36 cellular contexts compared by ENCODE assay signal in genomic region chr6:51060262-51060762, GRCh38.
"Had no signal": no experiment of that assay in that cellular context is flagged by ENCODE, and none has a peak within 500 bp of the region (broad histone marks: within the 10 kb centered on the region; RNA-seq: fewer than 3 reads in every experiment).

No MANE protein-coding gene starts in this region.

- H3K9me3 Mint-ChIP-seq: activated B cell treated with CpG ODN at 0.5 μM for 24 hours; activated CD4-positive, alpha-beta T cell treated with anti-CD3 and anti-CD28 coated beads, Interleukin-2, amount 10 ng/mL, durations not matched to agents 24 days and 14 days; activated CD8-positive, alpha-beta T cell treated with anti-CD3 and anti-CD28 coated beads for 36 hours had no signal

- H3K36me3 ChIP-seq: adrenal gland, cardiac muscle cell had no signal

- H3K9me3 ChIP-seq: adrenal gland had no signal

- H3K27me3 ChIP-seq: adrenal gland, cardiac muscle cell had no signal

- H3K27me3 Mint-ChIP-seq: activated CD4-positive, alpha-beta memory T cell treated with anti-CD3 and anti-CD28 coated beads for 36 hours; activated CD4-positive, alpha-beta T cell treated with anti-CD3 and anti-CD28 coated beads, Interleukin-2, amount 10 ng/mL, durations not matched to agents 24 days and 14 days; activated CD8-positive, alpha-beta T cell treated with anti-CD3 and anti-CD28 coated beads for 36 hours; activated naive CD8-positive, alpha-beta T cell treated with anti-CD3 and anti-CD28 coated beads for 36 hours; activated T-helper 17 cell treated with anti-CD3 and anti-CD28 coated beads, Interleukin-2, amount 50 U/mL, for 72 hours; central memory CD8-positive, alpha-beta T cell had no signal

- H3K27ac Mint-ChIP-seq: activated B cell treated with CpG ODN at 0.5 μM for 24 hours; activated CD4-positive, alpha-beta memory T cell treated with anti-CD3 and anti-CD28 coated beads for 36 hours; activated CD4-positive, alpha-beta T cell treated with anti-CD3 and anti-CD28 coated beads, Interleukin-2, amount 10 ng/mL, durations not matched to agents 24 days and 14 days; activated CD8-positive, alpha-beta T cell treated with anti-CD3 and anti-CD28 coated beads for 36 hours; activated naive CD4-positive, alpha-beta T cell treated with anti-CD3 and anti-CD28 coated beads for 36 hours; activated naive CD4-positive, alpha-beta T cell treated with anti-CD3 and anti-CD28 coated beads, Interleukin-2, amount 50 U/mL, for 72 hours; activated naive CD8-positive, alpha-beta T cell treated with anti-CD3 and anti-CD28 coated beads for 36 hours; activated T-cell treated with anti-CD3 and anti-CD28 coated beads, Interleukin-2, amount 50 U/mL, for 72 hours; activated T-helper 1 cell treated with anti-CD3 and anti-CD28 coated beads, Interleukin-12 subunit alpha, Interleukin-12 subunit beta, Interleukin-2, Interleukin-4 antibody, amounts not matched to agents 30 ng/mL and 10 ng/mL and 1 ng/mL, durations not matched to agents 14 hours and 24 hours and 36 hours; activated T-helper 17 cell treated with anti-CD3 and anti-CD28 coated beads, Interleukin-2, amount 50 U/mL, for 72 hours; T-helper 1 cell treated with Interleukin-12 subunit alpha and Interleukin-12 subunit beta and Interleukin-4 antibody, amounts not matched to agents 30 μg/mL and 1 μg/mL, for 36 hours; T-helper 2 cell treated with Interferon-gamma antibody and Interleukin-4, amounts not matched to agents 5 μg/mL and 100 μg/mL, for 36 hours had no signal

- ATAC-seq: activated CD8-positive, alpha-beta T cell treated with anti-CD3 and anti-CD28 coated beads for 36 hours; activated naive CD4-positive, alpha-beta T cell treated with anti-CD3 and anti-CD28 coated beads, Interleukin-2, amount 50 U/mL, for 72 hours; activated T-cell treated with anti-CD3 and anti-CD28 coated beads, Interleukin-2, amount 50 U/mL, for 4 hours; activated T-cell treated with anti-CD3 and anti-CD28 coated beads, Interleukin-2, amount 50 U/mL, for 72 hours; activated T-helper 17 cell treated with anti-CD3 and anti-CD28 coated beads, Interleukin-2, amount 50 U/mL, for 72 hours had no signal

- DNase-seq: activated B cell treated with CpG ODN at 0.5 μM for 24 hours; activated CD4-positive, alpha-beta memory T cell treated with anti-CD3 and anti-CD28 coated beads for 36 hours; activated CD4-positive, alpha-beta T cell treated with anti-CD3 and anti-CD28 coated beads for 4 hours; activated CD4-positive, alpha-beta T cell treated with anti-CD3 and anti-CD28 coated beads, Interleukin-2, amount 10 ng/mL, durations not matched to agents 24 days and 14 days; activated CD4-positive, alpha-beta T cell treated with anti-CD3 and anti-CD28 coated beads, Interleukin-2, amount 50 U/mL, for 1 hour; activated CD4-positive, alpha-beta T cell treated with anti-CD3 and anti-CD28 coated beads, Interleukin-2, amount 50 U/mL, for 4 hours; activated CD4-positive, CD25-positive, alpha-beta regulatory T cell treated with anti-CD3 and anti-CD28 coated beads, Interleukin-2, amount 50 U/mL, for 72 hours; activated CD8-positive, alpha-beta memory T cell treated with anti-CD3 and anti-CD28 coated beads, Interleukin-2, amount 50 U/mL, for 4 hours; activated CD8-positive, alpha-beta T cell treated with anti-CD3 and anti-CD28 coated beads for 36 hours; activated effector memory CD4-positive, alpha-beta T cell treated with anti-CD3 and anti-CD28 coated beads, Interleukin-2, amount 50 U/mL, for 16 hours; activated gamma-delta T cell treated with Interleukin-2 at 50 U/mL for 16 hours; activated naive CD4-positive, alpha-beta T cell; activated naive CD4-positive, alpha-beta T cell treated with anti-CD3 and anti-CD28 coated beads for 36 hours; activated naive CD4-positive, alpha-beta T cell treated with anti-CD3 and anti-CD28 coated beads, Interleukin-2, amount 50 U/mL, for 16 hours; activated naive CD8-positive, alpha-beta T cell treated with anti-CD3 and anti-CD28 coated beads for 36 hours; activated T-cell treated with anti-CD3 and anti-CD28 coated beads for 4 hours; activated T-cell treated with anti-CD3 and anti-CD28 coated beads, Interleukin-2, amount 50 U/mL, for 1 hour; activated T-cell treated with anti-CD3 and anti-CD28 coated beads, Interleukin-2, amount 50 U/mL, for 4 hours; activated T-cell treated with anti-CD3 and anti-CD28 coated beads, Interleukin-2, amount 50 U/mL, for 72 hours; adrenal gland; amniotic stem cell; aorta; caudate nucleus; cerebellar nuclear complex; T-helper 1 cell; T-helper 2 cell; T-helper 9 cell had no signal

- H3K4me1 ChIP-seq: adrenal gland had no signal

- H3K4me3 Mint-ChIP-seq: activated B cell treated with CpG ODN at 0.5 μM for 24 hours; activated CD4-positive, alpha-beta memory T cell treated with anti-CD3 and anti-CD28 coated beads for 36 hours; activated CD4-positive, alpha-beta T cell treated with anti-CD3 and anti-CD28 coated beads, Interleukin-2, amount 10 ng/mL, durations not matched to agents 24 days and 14 days; activated CD8-positive, alpha-beta T cell treated with anti-CD3 and anti-CD28 coated beads for 36 hours; activated naive CD4-positive, alpha-beta T cell treated with anti-CD3 and anti-CD28 coated beads for 36 hours; activated naive CD8-positive, alpha-beta T cell treated with anti-CD3 and anti-CD28 coated beads for 36 hours; activated T-cell treated with anti-CD3 and anti-CD28 coated beads, Interleukin-2, amount 50 U/mL, for 4 hours; activated T-cell treated with anti-CD3 and anti-CD28 coated beads, Interleukin-2, amount 50 U/mL, for 72 hours; activated T-helper 1 cell treated with anti-CD3 and anti-CD28 coated beads, Interleukin-12 subunit alpha, Interleukin-12 subunit beta, Interleukin-2, Interleukin-4 antibody, amounts not matched to agents 30 ng/mL and 10 ng/mL and 1 ng/mL, durations not matched to agents 14 hours and 24 hours and 36 hours; activated T-helper 17 cell treated with anti-CD3 and anti-CD28 coated beads, Interleukin-2, amount 50 U/mL, for 72 hours; central memory CD8-positive, alpha-beta T cell; T-helper 1 cell treated with Interleukin-12 subunit alpha and Interleukin-12 subunit beta and Interleukin-4 antibody, amounts not matched to agents 30 μg/mL and 1 μg/mL, for 36 hours; T-helper 2 cell treated with Interferon-gamma antibody and Interleukin-4, amounts not matched to agents 5 μg/mL and 100 μg/mL, for 36 hours had no signal

- H3K27ac ChIP-seq: adrenal gland, cardiac muscle cell, VCaP had no signal

- H3K4me1 Mint-ChIP-seq: activated B cell treated with CpG ODN at 0.5 μM for 24 hours; activated CD4-positive, alpha-beta T cell treated with anti-CD3 and anti-CD28 coated beads, Interleukin-2, amount 10 ng/mL, durations not matched to agents 24 days and 14 days; activated naive CD8-positive, alpha-beta T cell treated with anti-CD3 and anti-CD28 coated beads for 36 hours; activated T-helper 17 cell treated with anti-CD3 and anti-CD28 coated beads, Interleukin-2, amount 50 U/mL, for 72 hours; brain; central memory CD8-positive, alpha-beta T cell had no signal

- H3K4me3 ChIP-seq: adrenal gland, cardiac muscle cell had no signal

- H3K36me3 Mint-ChIP-seq: activated CD4-positive, alpha-beta memory T cell treated with anti-CD3 and anti-CD28 coated beads for 36 hours; activated naive CD4-positive, alpha-beta T cell treated with anti-CD3 and anti-CD28 coated beads, Interleukin-2, amount 50 U/mL, for 72 hours; activated naive CD8-positive, alpha-beta T cell treated with anti-CD3 and anti-CD28 coated beads for 36 hours; brain had no signal
